In genomic region chr14:48384786-48385185, GRCh38 we compare ENCODE assay signal across 29 cellular contexts.
"Had no signal": no experiment of that assay in that cellular context is flagged by ENCODE, and none has a peak within 500 bp of the region (broad histone marks: within the 10 kb centered on the region; RNA-seq: fewer than 3 reads in every experiment).

No MANE protein-coding gene starts in this region.

- FAIRE-seq: TTC549 had no signal

- H3K4me3 Mint-ChIP-seq: activated CD4-positive, alpha-beta memory T cell treated with anti-CD3 and anti-CD28 coated beads for 36 hours; activated naive CD4-positive, alpha-beta T cell treated with anti-CD3 and anti-CD28 coated beads, Interleukin-2, amount 10 ng/mL, durations not matched to agents 7 days and 5 days; activated naive CD8-positive, alpha-beta T cell; activated naive CD8-positive, alpha-beta T cell treated with anti-CD3 and anti-CD28 coated beads, Interleukin-2, amount 50 U/mL, for 24 hours; activated T-cell treated with anti-CD3 and anti-CD28 coated beads, Interleukin-2, amount 50 U/mL, for 4 hours; T-helper 1 cell treated with Interleukin-12 subunit alpha and Interleukin-12 subunit beta and Interleukin-4 antibody, amounts not matched to agents 30 μg/mL and 1 μg/mL, for 36 hours; T-helper 2 cell treated with Interferon-gamma antibody and Interleukin-4, amounts not matched to agents 5 μg/mL and 100 μg/mL, for 36 hours had no signal

- H3K9me3 Mint-ChIP-seq: activated CD4-positive, alpha-beta memory T cell treated with anti-CD3 and anti-CD28 coated beads for 36 hours; activated naive CD8-positive, alpha-beta T cell treated with anti-CD3 and anti-CD28 coated beads, Interleukin-2, amount 50 U/mL, for 24 hours had no signal

- H3K36me3 Mint-ChIP-seq: activated CD4-positive, alpha-beta memory T cell treated with anti-CD3 and anti-CD28 coated beads for 36 hours; activated naive CD4-positive, alpha-beta T cell treated with anti-CD3 and anti-CD28 coated beads, Interleukin-2, amount 10 ng/mL, durations not matched to agents 7 days and 5 days; activated naive CD8-positive, alpha-beta T cell had no signal

- H3K9ac ChIP-seq: SK-N-SH had no signal

- H3K4me3 ChIP-seq: cardiac muscle cell, SJSA1 had no signal

- H3K27ac ChIP-seq: cardiac muscle cell, SJSA1 had no signal

- H3K27ac Mint-ChIP-seq: activated CD4-positive, alpha-beta memory T cell treated with anti-CD3 and anti-CD28 coated beads for 36 hours; activated naive CD4-positive, alpha-beta T cell treated with anti-CD3 and anti-CD28 coated beads, Interleukin-2, amount 10 ng/mL, durations not matched to agents 7 days and 5 days; activated naive CD8-positive, alpha-beta T cell; activated naive CD8-positive, alpha-beta T cell treated with anti-CD3 and anti-CD28 coated beads, Interleukin-2, amount 50 U/mL, for 24 hours; T-helper 1 cell treated with Interleukin-12 subunit alpha and Interleukin-12 subunit beta and Interleukin-4 antibody, amounts not matched to agents 30 μg/mL and 1 μg/mL, for 36 hours; T-helper 2 cell treated with Interferon-gamma antibody and Interleukin-4, amounts not matched to agents 5 μg/mL and 100 μg/mL, for 36 hours had no signal

- ATAC-seq: activated naive CD8-positive, alpha-beta T cell treated with anti-CD3 and anti-CD28 coated beads, Interleukin-2, amount 50 U/mL, for 24 hours; activated T-cell treated with anti-CD3 and anti-CD28 coated beads, Interleukin-2, amount 50 U/mL, for 4 hours; Panc1 had no signal

- DNase-seq: activated CD4-positive, alpha-beta memory T cell treated with anti-CD3 and anti-CD28 coated beads for 36 hours; activated CD4-positive, alpha-beta T cell treated with anti-CD3 and anti-CD28 coated beads, Interleukin-2, amount 50 U/mL, for 1 hour; activated CD8-positive, alpha-beta memory T cell treated with anti-CD3 and anti-CD28 coated beads, Interleukin-2, amount 50 U/mL, for 4 hours; activated effector memory CD4-positive, alpha-beta T cell treated with Interleukin-2 at 50 U/mL for 16 hours; activated naive CD4-positive, alpha-beta T cell treated with anti-CD3 and anti-CD28 coated beads, Interleukin-2, amount 10 ng/mL, durations not matched to agents 7 days and 5 days; activated naive CD8-positive, alpha-beta T cell treated with anti-CD3 and anti-CD28 coated beads, Interleukin-2, amount 50 U/mL, for 24 hours; activated T-cell treated with anti-CD3 and anti-CD28 coated beads for 4 hours; activated T-cell treated with anti-CD3 and anti-CD28 coated beads, Interleukin-2, amount 50 U/mL, for 4 hours; amniotic stem cell; aorta; NCI-H1092 treated with DMSO at 0.1 percent for 48 hours; NCI-H1417; NCI-H146; NCI-H187; NCI-H2029 treated with DMSO at 0.1 percent for 48 hours; NCI-H2107; NCI-H2171; NCI-H2227 treated with DMSO at 0.1 percent for 48 hours; NCI-H524 treated with DMSO at 0.1 percent for 48 hours; RPMI8226; SHP77 treated with DMSO at 0.1 percent for 48 hours; SK-N-SH had no signal

- H3K9me3 ChIP-seq: SJSA1, SK-N-SH had no signal

- H3K4me1 ChIP-seq: SJSA1 had no signal

- H3K36me3 ChIP-seq: cardiac muscle cell, SJSA1 had no signal

- H3K27me3 ChIP-seq: cardiac muscle cell, SJSA1 had no signal

- H3K4me2 ChIP-seq: SK-N-SH had no signal

- H3K27me3 Mint-ChIP-seq: activated CD4-positive, alpha-beta memory T cell treated with anti-CD3 and anti-CD28 coated beads for 36 hours; activated naive CD4-positive, alpha-beta T cell treated with anti-CD3 and anti-CD28 coated beads, Interleukin-2, amount 10 ng/mL, durations not matched to agents 7 days and 5 days; activated naive CD8-positive, alpha-beta T cell; activated naive CD8-positive, alpha-beta T cell treated with anti-CD3 and anti-CD28 coated beads, Interleukin-2, amount 50 U/mL, for 24 hours had no signal

- H3K4me1 Mint-ChIP-seq: activated naive CD4-positive, alpha-beta T cell treated with anti-CD3 and anti-CD28 coated beads, Interleukin-2, amount 10 ng/mL, durations not matched to agents 7 days and 5 days; activated naive CD8-positive, alpha-beta T cell treated with anti-CD3 and anti-CD28 coated beads, Interleukin-2, amount 50 U/mL, for 24 hours had no signal
